Comparison of ENCODE assay signal across 22 cellular contexts in the genomic region with DNA sequence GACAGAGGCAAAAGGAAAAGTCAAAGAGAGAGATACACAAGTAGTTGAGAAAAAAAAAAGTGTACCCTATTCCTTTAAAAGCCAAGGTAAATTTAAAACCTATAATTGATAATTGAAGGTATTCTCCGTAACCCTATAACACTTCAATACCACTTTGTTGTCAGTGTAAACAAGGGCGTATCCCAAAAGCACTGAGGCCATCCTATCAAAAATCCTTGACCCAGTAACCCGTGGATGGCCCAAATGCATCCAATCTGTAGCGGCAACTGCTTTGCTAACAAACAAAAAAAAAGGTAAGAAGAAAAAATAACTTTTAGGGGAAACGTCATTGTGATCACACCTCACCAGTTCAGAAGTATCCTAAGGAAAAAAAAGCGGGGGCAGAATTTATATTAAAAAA.
"Had no signal": no experiment of that assay in that cellular context is flagged by ENCODE, and none has a peak within 500 bp of the region (broad histone marks: within the 10 kb centered on the region; RNA-seq: fewer than 3 reads in every experiment).

No MANE protein-coding gene starts in this region.

- H3K4me3 ChIP-seq: body of pancreas, cardiac muscle cell, lower lobe of right lung, thoracic aorta, vagina had no signal

- FAIRE-seq: keratinocyte, small intestine had no signal

- DNase-seq: activated CD4-positive, alpha-beta T cell treated with anti-CD3 and anti-CD28 coated beads, Interleukin-2, amount 10 ng/mL, durations not matched to agents 7 days and 5 days; activated CD4-positive, CD25-positive, alpha-beta regulatory T cell treated with anti-CD3 and anti-CD28 coated beads, Interleukin-2, amount 50 U/mL, for 72 hours; activated CD8-positive, alpha-beta T cell treated with anti-CD3 and anti-CD28 coated beads for 36 hours; activated gamma-delta T cell treated with Interleukin-2 at 50 U/mL for 16 hours; activated T-cell treated with anti-CD3 and anti-CD28 coated beads, Interleukin-2, amount 50 U/mL, for 1 hour; anterior cingulate cortex; body of pancreas; foreskin fibroblast; left colon; lower lobe of right lung; naive B cell; posterior cingulate gyrus; small intestine; stimulated activated CD4-positive, alpha-beta T cell treated with anti-CD3 and anti-CD28 coated beads, Interleukin-15, amount 100 ng/mL, for 24 hours had no signal

- H3K9me3 Mint-ChIP-seq: activated CD8-positive, alpha-beta T cell treated with anti-CD3 and anti-CD28 coated beads for 36 hours; activated naive CD4-positive, alpha-beta T cell treated with anti-CD3 and anti-CD28 coated beads, Interleukin-2, amount 50 U/mL, for 24 hours; stimulated activated memory B cell treated with anti-CD40 and anti-IgM and Interleukin-4, amounts not matched to agents 10 μg/mL and 1 μg/mL and 100 μg/mL, for 72 hours had no signal

- H3K36me3 ChIP-seq: cardiac muscle cell, lower lobe of right lung, thoracic aorta, vagina had no signal

- H3K9me3 ChIP-seq: body of pancreas, lower lobe of right lung, thoracic aorta, vagina had no signal

- H3K27me3 ChIP-seq: body of pancreas, cardiac muscle cell, vagina had no signal

- H3K27me3 Mint-ChIP-seq: activated CD8-positive, alpha-beta T cell treated with anti-CD3 and anti-CD28 coated beads for 36 hours; activated naive CD4-positive, alpha-beta T cell treated with anti-CD3 and anti-CD28 coated beads, Interleukin-2, amount 50 U/mL, for 24 hours; naive B cell; stimulated activated memory B cell treated with anti-CD40 and anti-IgM and Interleukin-4, amounts not matched to agents 10 μg/mL and 1 μg/mL and 100 μg/mL, for 72 hours; type B pancreatic cell had no signal

- ATAC-seq: activated CD8-positive, alpha-beta T cell treated with anti-CD3 and anti-CD28 coated beads for 36 hours; body of pancreas; left colon; lower lobe of right lung; sciatic nerve; stimulated activated memory B cell treated with anti-CD40 and anti-IgM and Interleukin-4, amounts not matched to agents 10 μg/mL and 1 μg/mL and 100 μg/mL, for 72 hours had no signal

- H3K27ac Mint-ChIP-seq: activated CD4-positive, alpha-beta T cell treated with anti-CD3 and anti-CD28 coated beads, Interleukin-2, amount 10 ng/mL, durations not matched to agents 7 days and 5 days; activated CD8-positive, alpha-beta T cell treated with anti-CD3 and anti-CD28 coated beads for 36 hours; activated naive CD4-positive, alpha-beta T cell treated with anti-CD3 and anti-CD28 coated beads, Interleukin-2, amount 50 U/mL, for 24 hours; stimulated activated memory B cell treated with anti-CD40 and anti-IgM and Interleukin-4, amounts not matched to agents 10 μg/mL and 1 μg/mL and 100 μg/mL, for 72 hours; type B pancreatic cell had no signal

- H3K4me3 Mint-ChIP-seq: activated CD4-positive, alpha-beta T cell treated with anti-CD3 and anti-CD28 coated beads, Interleukin-2, amount 10 ng/mL, durations not matched to agents 7 days and 5 days; activated CD8-positive, alpha-beta T cell treated with anti-CD3 and anti-CD28 coated beads for 36 hours; activated naive CD4-positive, alpha-beta T cell treated with anti-CD3 and anti-CD28 coated beads, Interleukin-2, amount 50 U/mL, for 24 hours; stimulated activated memory B cell treated with anti-CD40 and anti-IgM and Interleukin-4, amounts not matched to agents 10 μg/mL and 1 μg/mL and 100 μg/mL, for 72 hours; type B pancreatic cell had no signal

- H3K27ac ChIP-seq: body of pancreas, cardiac muscle cell, lower lobe of right lung, thoracic aorta, vagina had no signal

- H3K4me1 ChIP-seq: body of pancreas, lower lobe of right lung had no signal
